Comparison of ENCODE assay signal across 22 cellular contexts in genomic region chr20:49513009-49513408, GRCh38. TPM values are rescaled to one million over a fixed set of nuclear protein-coding genes. Genes with fewer than 3 reads are reported as not detected.
"Had no signal": no experiment of that assay in that cellular context is flagged by ENCODE, and none has a peak within 500 bp of the region (broad histone marks: within the 10 kb centered on the region; RNA-seq: fewer than 3 reads in every experiment).

No MANE protein-coding gene starts in this region.

- H3K9me3 ChIP-seq: SJCRH30 had no signal

- H3K36me3 ChIP-seq: SJCRH30 had no signal

- ATAC-seq: SK-N-SH treated with all-trans-retinoic acid at 6 μM for 48 hours had no signal

- FAIRE-seq: K562, RCC 7860 had no signal

- H3K27ac ChIP-seq: KMS-11, SJCRH30 had no signal

- DNase-seq: Kasumi-1, MM.1S, NCI-H1092 treated with DMSO at 0.1 percent for 48 hours, NCI-H1436, NCI-H187, NCI-H2029, NCI-H2081 treated with DMSO at 0.1 percent for 48 hours, NCI-H2171, NCI-H226, NCI-H510A, NCI-H524 treated with DMSO at 0.1 percent for 48 hours, NCI-H69, NCI-H774, Right ventricle myocardium superior, RPMI8226, SJCRH30 had no signal

- H3K4me3 ChIP-seq: K562, SJCRH30 had no signal

RNA-seq across cellular contexts. Expression of gene KCNB1, which starts 30.5 kb away (rescaled TPM):
- total RNA-seq: K562, M059J had no signal
- polyA plus RNA-seq: IgD-negative memory B cell had no signal

RNA-seq across cellular contexts. Expression of gene PTGIS, which starts 54.9 kb away (rescaled TPM):
- total RNA-seq: K562 had no signal
- polyA plus RNA-seq: IgD-negative memory B cell, K562 had no signal
